In genomic region chr7:157832866-157833607, GRCh38 we compare ENCODE assay signal across 18 cellular contexts.
"Had no signal": no experiment of that assay in that cellular context is flagged by ENCODE, and none has a peak within 500 bp of the region (broad histone marks: within the 10 kb centered on the region; RNA-seq: fewer than 3 reads in every experiment).

No MANE protein-coding gene starts in this region.

- H3K4me1 ChIP-seq: left lung, parathyroid adenoma, suprapubic skin, tibial artery, uterus had no signal

- H3K36me3 ChIP-seq: left lung, neutrophil, suprapubic skin, thoracic aorta, tibial artery, uterus had no signal

- DNase-seq: left colon; naive thymus-derived CD8-positive, alpha-beta T cell; right cardiac atrium; stimulated activated CD4-positive, alpha-beta T cell treated with anti-CD3 and anti-CD28 coated beads, Interleukin-4, amount 100 ng/mL, for 24 hours; stimulated activated naive CD4-positive, alpha-beta T cell; tibial artery; trophoblast cell; uterus had no signal

- H2AFZ ChIP-seq: parathyroid adenoma had no signal

- ATAC-seq: left colon; left lung; naive thymus-derived CD8-positive, alpha-beta T cell; right cardiac atrium; sciatic nerve; stimulated activated effector memory CD8-positive, alpha-beta T cell treated with anti-CD3 and anti-CD28 coated beads, Interleukin-12 subunit alpha, Interleukin-12 subunit beta, amount 100 ng/mL, for 72 hours had no signal

- H3K4me3 ChIP-seq: left lung, lung, skin epidermis, suprapubic skin, thoracic aorta, tibial artery, uterus had no signal

- FAIRE-seq: keratinocyte had no signal

- H3K9ac ChIP-seq: parathyroid adenoma had no signal

- H3K27ac ChIP-seq: left lung, neutrophil, parathyroid adenoma, skin epidermis, suprapubic skin, thoracic aorta, tibial artery, uterus had no signal

- H3K9me3 ChIP-seq: left lung, neutrophil, suprapubic skin, thoracic aorta, tibial artery, uterus had no signal

- H3K27me3 ChIP-seq: tibial artery, uterus had no signal
